In genomic region chr3:12752803-12753202, GRCh38 we compare ENCODE assay signal across 1 cellular context.
TF ChIP-seq lines count a peak whose summit lies in the region.

No MANE protein-coding gene starts in this region.

TF ChIP-seq in H1, 55 proteins besides CTCF, POLR2A, EP300 and RAD21:
- no peak for TF ChIP-seq KDM5A (IDR thresholded peaks at IDR 0.05; ENCODE audit: low read length)
- TF ChIP-seq MAFK (IDR thresholded peaks at IDR 0.05; ENCODE audit: low read depth, low read length): peak; percentile 91
- no peak for TF ChIP-seq CHD7 (IDR thresholded peaks at IDR 0.05; ENCODE audit: insufficient replicate concordance, low read length)
TF ChIP-seq in H1: peak in this region for 1.
